Comparison of ENCODE assay signal across 15 cellular contexts in the genomic region with DNA sequence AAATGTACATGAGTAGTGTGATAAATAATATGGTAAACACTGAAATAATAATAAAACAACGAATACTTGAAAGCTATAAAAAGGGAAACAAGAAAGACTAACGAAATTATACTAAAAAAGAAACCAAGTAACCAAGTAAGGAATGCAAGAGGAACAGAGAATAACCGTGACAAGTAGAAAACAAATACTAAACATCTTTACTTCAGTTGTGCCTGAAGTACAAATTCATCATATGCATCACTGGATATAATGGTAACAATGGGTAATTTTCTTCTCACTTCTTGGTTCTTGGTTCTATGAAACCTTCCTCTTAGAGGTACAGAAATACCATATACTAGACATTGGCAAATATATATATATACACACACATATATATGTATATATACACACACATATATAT.
DNase-seq lines count a peak whose midpoint lies in the region; ATAC-seq, FAIRE-seq and TF ChIP-seq lines count a peak whose summit lies in the region.
"Had no signal": no experiment of that assay in that cellular context is flagged by ENCODE, and none has a peak within 500 bp of the region (broad histone marks: within the 10 kb centered on the region; RNA-seq: fewer than 3 reads in every experiment).

No MANE protein-coding gene starts in this region.

- intact Hi-C loops in left lung (cut with DNase I) = no loop called here

- H3K4me1 ChIP-seq in left lung = no peaks in the 10 kb centered on the region

- DNase-seq in GM12892 (ENCODE audit: insufficient read length) (no peak), left lung (no peak), NCI-H82 treated with DMSO at 0.1 percent for 48 hours (lab: John Stamatoyannopoulos, UW; ENCODE audit: unreplicated experiment) (no peak), HuH-7 (ENCODE audit: low spot score) (no peak)
- DNase-seq in central memory CD4-positive, alpha-beta T cell = no peak
- DNase-seq: activated T-cell treated with anti-CD3 and anti-CD28 coated beads, Interleukin-2, amount 50 U/mL, for 72 hours; DMS79 treated with DMSO at 0.1 percent for 48 hours; mesenchymal stem cell; NCI-H2029; stimulated activated CD4-positive, alpha-beta T cell treated with anti-CD3 and anti-CD28 coated beads, Interleukin-4, amount 100 ng/mL, for 1 hour had no signal

- H3K36me3 ChIP-seq in left lung = no peaks in the 10 kb centered on the region

- no peak overlapping the region for H3K27ac ChIP-seq in left lung

- no peak for TF ChIP-seq POLR2A in GM12892 (IDR thresholded peaks at IDR 0.05; ENCODE audit: low read depth, low read length)

- H3K9me3 ChIP-seq in left lung = no peaks in the 10 kb centered on the region

- FAIRE-seq in GM12892 (lab: Jason Lieb, UNC) = peak; percentile 21
- FAIRE-seq: RCC 7860, TTC549 had no signal

- ATAC-seq in GM19455 (IDR thresholded peaks at IDR 0.05; ENCODE audit: unreplicated experiment) (peak; percentile 73), HG02840 (IDR thresholded peaks at IDR 0.05; ENCODE audit: low FRiP score, unreplicated experiment) (peak; percentile 63), HG03460 (IDR thresholded peaks at IDR 0.05; ENCODE audit: unreplicated experiment) (peak; percentile 68), left lung (no peak)
- ATAC-seq: activated T-cell treated with anti-CD3 and anti-CD28 coated beads, Interleukin-2, amount 50 U/mL, for 72 hours had no signal

- no peaks in the 10 kb centered on the region for H3K27me3 ChIP-seq in left lung

- TF ChIP-seq CTCF in left lung (IDR thresholded peaks at IDR 0.05) = no peak

- H3K4me3 ChIP-seq in left lung = no peak overlapping the region
